ENCODE assay signal across 19 cellular contexts in the genomic region with DNA sequence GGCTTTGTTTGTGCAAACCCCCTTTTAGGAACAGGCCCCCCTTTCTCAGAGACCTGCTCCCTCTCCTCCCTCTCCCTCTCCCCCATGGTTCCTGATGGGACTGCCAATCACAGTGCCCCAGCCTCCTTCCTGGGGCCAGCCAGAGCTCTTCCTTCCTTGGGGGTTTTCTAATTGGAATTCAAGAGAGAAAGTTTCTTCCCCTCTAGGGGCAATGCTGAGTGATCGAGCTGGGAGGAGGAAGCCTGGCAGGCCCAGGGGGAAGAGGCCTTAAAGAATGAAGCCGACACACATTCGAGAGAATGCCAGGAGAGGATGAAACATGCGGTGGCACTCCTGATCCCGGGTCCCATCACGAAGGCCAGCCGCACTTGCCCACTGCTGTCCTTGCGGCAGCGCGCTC. TPM values are rescaled to one million over a fixed set of nuclear protein-coding genes. Genes with fewer than 3 reads are reported as not detected.
DNase-seq lines count a peak whose midpoint lies in the region; FAIRE-seq and TF ChIP-seq lines count a peak whose summit lies in the region.
"Had no signal": no experiment of that assay in that cellular context is flagged by ENCODE, and none has a peak within 500 bp of the region (broad histone marks: within the 10 kb centered on the region; RNA-seq: fewer than 3 reads in every experiment).

No MANE protein-coding gene starts in this region.

- H3K79me2 ChIP-seq in H1 (ENCODE audit: control insufficient read depth in 1 of 2, insufficient read depth in 2 of 2, low read length in 2 of 2) (no peaks in the 10 kb centered on the region), mesendoderm (ENCODE audit: control insufficient read depth, insufficient read depth, low read length) (no peaks in the 10 kb centered on the region)

- H2BK20ac ChIP-seq in H1 (ENCODE audit: low read length) = no peak overlapping the region

- H3K79me1 ChIP-seq in H1 (ENCODE audit: low read depth, low read length) (no peaks in the 10 kb centered on the region; the same call in 1 of the 2 replicates), mesendoderm (ENCODE audit: low read length) (no peaks in the 10 kb centered on the region)

- no peak overlapping the region for H3K14ac ChIP-seq in H1 (ENCODE audit: insufficient read length)

- H2AFZ ChIP-seq in H1 (ENCODE audit: low read length) = no peak overlapping the region

- H3K4ac ChIP-seq in H1 (replicated peaks; ENCODE audit: insufficient read length, low read depth, low read length) (no peak overlapping the region), mesendoderm (ENCODE audit: low read depth, low read length) (no peak overlapping the region)

- H3K27ac ChIP-seq in VCaP (0 out of 2 replicates have a peak overlapping the region, but pooled peaks have one; percentile 16), H1 (ENCODE audit: low read depth, low read length) (peak overlapping the region; percentile 34; the same call in 1 of the 2 replicates), mesendoderm (ENCODE audit: low read depth, low read length) (no peak overlapping the region)

- no peak overlapping the region for H3K23ac ChIP-seq in H1 (ENCODE audit: insufficient read length)
- H3K23ac ChIP-seq in mesendoderm (ENCODE audit: low read length) = no peak overlapping the region

- POLR2A ChIA-PET in H1 (lab: Charles Lee; ENCODE audit: partially characterized antibody) = interaction anchor here (0.8 to 1.8 kb wide), 5 partner anchors 8 to 66 kb away, joined by 3 read pairs; no protein-coding TSS in a partner anchor

- H3K4me3 ChIP-seq in H1 (ENCODE audit: extremely low read depth in 1 of 4, insufficient read depth in 2 of 4, low read depth in 3 of 4, low read length in 4 of 4) (no peak overlapping the region), mesendoderm (ENCODE audit: low read length) (no peak overlapping the region)
- H3K4me3 ChIP-seq: GM12878, HAP-1 had no signal

- no peaks in the 10 kb centered on the region for H3K23me2 ChIP-seq in H1 (ENCODE audit: low read depth, low read length)

- H3K4me1 ChIP-seq in H1 (replicated peaks in 1 of 4; ENCODE audit: control insufficient read depth in 3 of 4, insufficient read depth in 4 of 4, low read length in 3 of 4) (peaks cover 0 to 5% (median 2%) of the 10 kb centered on the region in 4 experiments; a peak in 2 of 7 replicates), mesendoderm (ENCODE audit: control insufficient read depth, low read depth, low read length) (no peaks in the 10 kb centered on the region)
- H3K4me1 ChIP-seq: HAP-1 had no signal

- H2BK5ac ChIP-seq in H1 (ENCODE audit: low read depth, low read length) = no peak overlapping the region
- no peak overlapping the region for H2BK5ac ChIP-seq in mesendoderm (ENCODE audit: low read length)

- H3K27me3 ChIP-seq in H1 (replicated peaks in 1 of 4; ENCODE audit: control insufficient read depth in 3 of 4, extremely low read depth in 1 of 4, insufficient read depth in 3 of 4, low read length in 3 of 4) (no peaks in the 10 kb centered on the region; a peak in 1 of 7 replicates), mesendoderm (ENCODE audit: insufficient read depth, low read length, poor library complexity) (no peaks in the 10 kb centered on the region)

- no peak overlapping the region for H2BK12ac ChIP-seq in H1 (ENCODE audit: low read depth, low read length)

- no peak overlapping the region for H2BK15ac ChIP-seq in H1 (ENCODE audit: low read length)
- no peak overlapping the region for H2BK15ac ChIP-seq in mesendoderm (replicated peaks; ENCODE audit: low read depth)

- H3K36me3 ChIP-seq in H1 (ENCODE audit: control insufficient read depth in 2 of 4, insufficient read depth in 4 of 4, low read length in 3 of 4) (peaks cover 0 to 6% (median 0%) of the 10 kb centered on the region in 4 experiments; a peak in 2 of 8 replicates), mesendoderm (ENCODE audit: control insufficient read depth, insufficient read depth, low read length) (no peaks in the 10 kb centered on the region)
- H3K36me3 ChIP-seq: HAP-1 had no signal

- H3K36me3 Mint-ChIP-seq in immature natural killer cell = peaks cover 0 to 11% (median 7%) of the 10 kb centered on the region in 3 donors

- H3K4me1 Mint-ChIP-seq in immature natural killer cell = peaks cover 0 to 2% of the 10 kb centered on the region in 2 donors

- H3K4me2 ChIP-seq in H1 (ENCODE audit: insufficient read depth in 1 of 2, low read depth in 2 of 2, low read length in 2 of 2) (no peak overlapping the region), mesendoderm (ENCODE audit: low read length) (no peak overlapping the region)

- H4K20me1 ChIP-seq in H1 (replicated peaks in 1 of 2; ENCODE audit: control insufficient read depth in 1 of 2, insufficient read depth in 2 of 2, low read length in 2 of 2) = peaks cover 0 to 6% of the 10 kb centered on the region in 2 experiments

- H3K56ac ChIP-seq in H1 (replicated peaks; ENCODE audit: insufficient read length, low read depth, low read length) (no peak overlapping the region), mesendoderm (ENCODE audit: low read length) (no peak overlapping the region)

- H3K4me3 Mint-ChIP-seq in immature natural killer cell = no peak overlapping the region
- H3K4me3 Mint-ChIP-seq: CD4-positive, alpha-beta T cell had no signal

- CTCF ChIA-PET in H1 (lab: Charles Lee; ENCODE audit: partially characterized antibody) = interaction anchor here (0.7 to 12.9 kb wide), 21 partner anchors 9 to 75 kb away, joined by 3 to 146 read pairs (median 5); a partner anchor contains a TSS

- H3K18ac ChIP-seq in H1 (ENCODE audit: extremely low read depth, low read length) (no peak overlapping the region), mesendoderm (ENCODE audit: low read length) (no peak overlapping the region)

- H2AK5ac ChIP-seq in H1 (ENCODE audit: low read depth, low read length) (no peak overlapping the region), mesendoderm (ENCODE audit: low read length) (no peak overlapping the region)

- peak; percentile 24 for FAIRE-seq in H1 (lab: Jason Lieb, UNC)
- FAIRE-seq: GM12878, GM18507, HepG2, HTR-8/SVneo had no signal

- H3K27ac Mint-ChIP-seq in immature natural killer cell = no peak overlapping the region
- H3K27ac Mint-ChIP-seq: CD4-positive, alpha-beta T cell had no signal

- H3K27me3 Mint-ChIP-seq in immature natural killer cell (ENCODE audit: low read depth in 3 of 3) = peaks cover 2 to 5% (median 4%) of the 10 kb centered on the region in 3 donors

- H3K9me3 ChIP-seq in H1 (ENCODE audit: insufficient read depth in 2 of 2, low read depth in 1 of 2, low read length in 1 of 2) = no peaks in the 10 kb centered on the region
- H3K9me3 ChIP-seq: HAP-1 had no signal

- 85% methylated on average over 10 of the region's 10 CpGs; no CpG with 5 or more reads in 1 of the 2 experiments for WGBS in H1 (ENCODE audit: extremely low coverage in 1 of 2, insufficient coverage in 1 of 2, insufficient read length in 1 of 2, insufficient replicate concordance in 2 of 2, low coverage in 1 of 2, low lambda C conversion rate in 2 of 2, missing lambda C conversion rate in 1 of 2), 2 experiments
- WGBS in mesendoderm (ENCODE audit: extremely low coverage, insufficient coverage, low lambda C conversion rate) = no CpG with 5 or more reads among the region's 10 CpGs

- no peak overlapping the region for H2BK120ac ChIP-seq in H1 (replicated peaks; ENCODE audit: low read depth, low read length)
- H2BK120ac ChIP-seq in mesendoderm (ENCODE audit: low read depth, low read length) = no peak overlapping the region

- TF ChIP-seq RAD21 in H1 (IDR thresholded peaks at IDR 0.05 in 1 of 2, conservative IDR thresholded peaks at IDR 0.05 in 1 of 2; ENCODE audit: low read depth in 2 of 2, low read length in 2 of 2) = peak in 1 of 2 experiments; percentile 22; a peak in 1 of 4 replicates

- H3K9me3 Mint-ChIP-seq in immature natural killer cell = no peaks in the 10 kb centered on the region
- H3K9me3 Mint-ChIP-seq: CD4-positive, alpha-beta T cell had no signal

- no peak overlapping the region for H3K9ac ChIP-seq in H1 (replicated peaks in 1 of 4; ENCODE audit: extremely low read depth in 1 of 4, low read depth in 3 of 4, low read length in 3 of 4)
- no peak overlapping the region for H3K9ac ChIP-seq in mesendoderm (ENCODE audit: low read length)

- TF ChIP-seq EP300 in H1 (IDR thresholded peaks at IDR 0.05; ENCODE audit: borderline replicate concordance in 1 of 2, low read depth in 2 of 2, low read length in 2 of 2) = no peak

- no peak for TF ChIP-seq POLR2A in H1 (IDR thresholded peaks at IDR 0.05; ENCODE audit: control extremely low read depth in 1 of 2, low read depth in 2 of 2, low read length in 2 of 2)

- DNase-seq in DMS114 treated with DMSO at 0.1 percent for 48 hours (lab: John Stamatoyannopoulos, UW; ENCODE audit: unreplicated experiment) (peak; percentile 15), H1 (ENCODE audit: low read depth in 1 of 2, low spot score in 2 of 2) (no peak), mesendoderm (peak; percentile 60), NCI-H2227 treated with DMSO at 0.1 percent for 48 hours (lab: John Stamatoyannopoulos, UW) (no peak), occipital lobe (lab: John Stamatoyannopoulos, UW) (no peak), NCI-H1092 (lab: John Stamatoyannopoulos, UW) (no peak), immature natural killer cell (no peak)
- DNase-seq: ACHN; C1 segment of cervical spinal cord; Calu3; CD4-positive, alpha-beta T cell; DMS 273 treated with DMSO at 0.1 percent for 48 hours; DMS79 had no signal

- H4K5ac ChIP-seq in H1 (ENCODE audit: insufficient read length, low read depth, low read length) (no peak overlapping the region), mesendoderm (ENCODE audit: low read length) (no peak overlapping the region)

- no peak overlapping the region for H4K8ac ChIP-seq in H1 (ENCODE audit: extremely low read depth, insufficient read depth, low read length)
- no peak overlapping the region for H4K8ac ChIP-seq in mesendoderm (ENCODE audit: low read depth, low read length)

- no peak overlapping the region for H4K91ac ChIP-seq in H1 (replicated peaks; ENCODE audit: insufficient read length, low read length)

- TF ChIP-seq CTCF in VCaP (conservative IDR thresholded peaks at IDR 0.05) (no peak), H1 (IDR thresholded peaks at IDR 0.05; ENCODE audit: control extremely low read depth in 1 of 3, insufficient read depth in 1 of 3, low read depth in 1 of 3, low read length in 3 of 3) (peak in 2 of 3 experiments; percentile 24 to 39; a peak in 2 of 4 replicates)

RNA-seq across cellular contexts. Expression of a gene that starts 21.3 kb away (rescaled TPM):
- total RNA-seq in H1 (2021; fragmentation: NEBNext Ultra II Directional; extraction: Animal tissue kit (Norgen Biotek cat#: 25700)) = 7.9 and 10.5 TPM in 2 replicates
- 2.0 and 3.4 TPM in 2 replicates for polyA plus RNA-seq in H1 (2011; rRNA removed)
- 4.3 TPM for polyA plus RNA-seq in H1 (2011; cell fraction: cytosol; rRNA removed)
- polyA plus RNA-seq in H1 (2011; cell fraction: nucleus; rRNA removed) = 31.3 TPM
- 6.8 to 10.8 TPM (median 7.9 TPM) in 4 replicates for polyA plus RNA-seq in H1 (2012, experiment 1 of 2)
- 2.9 TPM for polyA plus RNA-seq in H1 (2012, experiment 2 of 2)
- 4.2 TPM for polyA plus RNA-seq in H1 (2013, experiment 1 of 2)
- 3.6 TPM for polyA plus RNA-seq in H1 (2013, experiment 2 of 2)
- 3.3 and 4.2 TPM in 2 replicates for polyA minus RNA-seq in H1 (2011; rRNA and poly(A)+ RNA removed)
- polyA minus RNA-seq in H1 (2011; cell fraction: cytosol; rRNA and poly(A)+ RNA removed) = 6.8 TPM
- polyA minus RNA-seq in H1 (2011; cell fraction: nucleus; rRNA and poly(A)+ RNA removed) = 8.7 TPM
- polyA plus RNA-seq in mesendoderm (2013, experiment 1 of 2) = 3.3 TPM
- 3.5 TPM for polyA plus RNA-seq in mesendoderm (2013, experiment 2 of 2)
- 5.8 TPM for total RNA-seq in occipital lobe
- polyA plus RNA-seq in immature natural killer cell = not detected
- total RNA-seq: CD4-positive, alpha-beta T cell had no signal

RNA-seq across cellular contexts. Expression of a gene that starts 39.0 kb away (rescaled TPM):
- 25.8 and 26.2 TPM in 2 replicates for total RNA-seq in H1 (2021; fragmentation: NEBNext Ultra II Directional; extraction: Animal tissue kit (Norgen Biotek cat#: 25700))
- polyA plus RNA-seq in H1 (2011; rRNA removed) = 15.6 and 29.0 TPM in 2 replicates
- polyA plus RNA-seq in H1 (2011; cell fraction: cytosol; rRNA removed) = 20.6 TPM
- 126 TPM for polyA plus RNA-seq in H1 (2011; cell fraction: nucleus; rRNA removed)
- 17.3 to 29.1 TPM (median 22.1 TPM) in 4 replicates for polyA plus RNA-seq in H1 (2012, experiment 1 of 2)
- 15.4 TPM for polyA plus RNA-seq in H1 (2012, experiment 2 of 2)
- polyA plus RNA-seq in H1 (2013, experiment 1 of 2) = 13.4 TPM
- 13.0 TPM for polyA plus RNA-seq in H1 (2013, experiment 2 of 2)
- polyA minus RNA-seq in H1 (2011; rRNA and poly(A)+ RNA removed) = 7.5 and 9.4 TPM in 2 replicates
- 14.0 TPM for polyA minus RNA-seq in H1 (2011; cell fraction: cytosol; rRNA and poly(A)+ RNA removed)
- 22.9 TPM for polyA minus RNA-seq in H1 (2011; cell fraction: nucleus; rRNA and poly(A)+ RNA removed)
- 4.9 TPM for polyA plus RNA-seq in mesendoderm (2013, experiment 1 of 2)
- 5.2 TPM for polyA plus RNA-seq in mesendoderm (2013, experiment 2 of 2)
- 75.0 TPM for total RNA-seq in occipital lobe
- 1 to 10 TPM in 1 of 3 donors, under 1 TPM in 1, not detected in 1; 0.36 to 2.1 TPM for polyA plus RNA-seq in immature natural killer cell

Comparison
In these comparisons a context has a peak if more than half of its experiments do, and no peak if none do; other contexts are left out.
1. DNase-seq: peak in DMS114 treated with DMSO at 0.1 percent for 48 hours (single experiment) and mesendoderm (single experiment); none in H1 (0 of 2), NCI-H2227 treated with DMSO at 0.1 percent for 48 hours (single experiment), occipital lobe (single experiment), NCI-H1092 (single experiment) and immature natural killer cell (0 of 3).